Comparison of ENCODE assay signal across 33 cellular contexts in the genomic region with DNA sequence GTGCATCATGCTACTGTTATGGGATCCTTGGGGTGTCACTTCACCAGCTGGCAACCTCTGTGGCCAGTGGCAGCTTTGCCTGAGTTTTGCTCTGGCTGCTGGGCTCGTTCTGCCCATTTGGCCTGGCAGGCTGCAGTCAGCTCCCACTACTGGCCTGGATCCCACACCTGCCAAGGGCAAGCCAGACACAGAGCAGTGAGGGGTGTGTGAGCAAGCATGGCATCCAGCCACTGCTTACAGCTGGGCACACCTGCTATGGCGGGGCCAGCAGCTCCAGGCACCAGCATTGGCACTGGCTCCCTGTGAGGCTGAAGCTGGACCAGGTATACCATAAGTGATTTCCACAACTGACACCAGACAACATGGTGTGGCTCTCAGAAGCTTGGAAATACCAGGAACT.
"Had no signal": no experiment of that assay in that cellular context is flagged by ENCODE, and none has a peak within 500 bp of the region (broad histone marks: within the 10 kb centered on the region; RNA-seq: fewer than 3 reads in every experiment).

No MANE protein-coding gene starts in this region.

- H3K27me3 Mint-ChIP-seq: activated B cell treated with CpG ODN at 0.5 μM for 24 hours; activated CD4-positive, alpha-beta memory T cell treated with anti-CD3 and anti-CD28 coated beads for 36 hours; activated CD8-positive, alpha-beta memory T cell treated with anti-CD3 and anti-CD28 coated beads, Interleukin-2, amount 10 ng/mL, durations not matched to agents 7 days and 5 days; activated naive CD4-positive, alpha-beta T cell treated with anti-CD3 and anti-CD28 coated beads, Interleukin-2, amount 50 U/mL, for 24 hours; activated naive CD8-positive, alpha-beta T cell treated with anti-CD3 and anti-CD28 coated beads for 36 hours; activated naive CD8-positive, alpha-beta T cell treated with anti-CD3 and anti-CD28 coated beads, Interleukin-2, amount 50 U/mL, for 24 hours; T-helper 17 cell had no signal

- ATAC-seq: activated CD4-positive, CD25-positive, alpha-beta regulatory T cell treated with anti-CD3 and anti-CD28 coated beads, Interleukin-2, amount 50 U/mL, for 24 hours; activated CD8-positive, alpha-beta memory T cell treated with anti-CD3 and anti-CD28 coated beads, Interleukin-2, amount 10 ng/mL, durations not matched to agents 7 days and 5 days; activated CD8-positive, alpha-beta T cell treated with anti-CD3 and anti-CD28 coated beads, Interleukin-2, amount 10 ng/mL, durations not matched to agents 7 days and 5 days; activated naive CD8-positive, alpha-beta T cell treated with anti-CD3 and anti-CD28 coated beads, Interleukin-2, amount 50 U/mL, for 24 hours; body of pancreas; esophagus mucosa; T-helper 17 cell had no signal

- H3K9me3 ChIP-seq: adrenal gland, body of pancreas, colonic mucosa had no signal

- H3K4me3 Mint-ChIP-seq: activated B cell treated with CpG ODN at 0.5 μM for 24 hours; activated CD4-positive, alpha-beta memory T cell treated with anti-CD3 and anti-CD28 coated beads for 36 hours; activated CD8-positive, alpha-beta memory T cell treated with anti-CD3 and anti-CD28 coated beads, Interleukin-2, amount 10 ng/mL, durations not matched to agents 7 days and 5 days; activated CD8-positive, alpha-beta T cell treated with anti-CD3 and anti-CD28 coated beads, Interleukin-2, amount 10 ng/mL, durations not matched to agents 7 days and 5 days; activated naive CD4-positive, alpha-beta T cell treated with anti-CD3 and anti-CD28 coated beads for 36 hours; activated naive CD4-positive, alpha-beta T cell treated with anti-CD3 and anti-CD28 coated beads, Interleukin-2, amount 50 U/mL, for 24 hours; activated naive CD8-positive, alpha-beta T cell treated with anti-CD3 and anti-CD28 coated beads for 36 hours; activated naive CD8-positive, alpha-beta T cell treated with anti-CD3 and anti-CD28 coated beads, Interleukin-2, amount 50 U/mL, for 24 hours; activated T-helper 1 cell treated with anti-CD3 and anti-CD28 coated beads, Interleukin-12 subunit alpha, Interleukin-12 subunit beta, Interleukin-2, Interleukin-4 antibody, amounts not matched to agents 30 ng/mL and 10 ng/mL and 1 ng/mL, durations not matched to agents 14 hours and 24 hours and 36 hours; endodermal cell; T-helper 17 cell; T-helper 2 cell treated with Interferon-gamma antibody and Interleukin-4, amounts not matched to agents 5 μg/mL and 100 μg/mL, for 36 hours had no signal

- H3K9me3 Mint-ChIP-seq: activated CD4-positive, alpha-beta memory T cell treated with anti-CD3 and anti-CD28 coated beads for 36 hours; activated naive CD8-positive, alpha-beta T cell treated with anti-CD3 and anti-CD28 coated beads, Interleukin-2, amount 50 U/mL, for 24 hours; activated T-helper 1 cell treated with anti-CD3 and anti-CD28 coated beads, Interleukin-12 subunit alpha, Interleukin-12 subunit beta, Interleukin-2, Interleukin-4 antibody, amounts not matched to agents 30 ng/mL and 10 ng/mL and 1 ng/mL, durations not matched to agents 14 hours and 24 hours and 36 hours; activated T-helper 2 cell treated with anti-CD3 and anti-CD28 coated beads, Interferon-gamma antibody, Interleukin-2, Interleukin-4, amounts not matched to agents 10 μg/mL and 5 μg/mL and 100 μg/mL, durations not matched to agents 14 hours and 24 hours and 36 hours; endodermal cell had no signal

- H3K36me3 ChIP-seq: adrenal gland, colonic mucosa, WERI-Rb-1 had no signal

- H3K27ac ChIP-seq: adrenal gland, body of pancreas, colonic mucosa, dorsolateral prefrontal cortex, WERI-Rb-1 had no signal

- DNase-seq: activated B cell treated with CpG ODN at 0.5 μM for 24 hours; activated CD4-positive, alpha-beta memory T cell treated with anti-CD3 and anti-CD28 coated beads for 36 hours; activated CD4-positive, alpha-beta T cell treated with anti-CD3 and anti-CD28 coated beads for 48 hours; activated CD8-positive, alpha-beta memory T cell treated with anti-CD3 and anti-CD28 coated beads, Interleukin-2, amount 10 ng/mL, durations not matched to agents 7 days and 5 days; activated CD8-positive, alpha-beta memory T cell treated with anti-CD3 and anti-CD28 coated beads, Interleukin-2, amount 50 U/mL, for 4 hours; activated CD8-positive, alpha-beta T cell treated with anti-CD3 and anti-CD28 coated beads, Interleukin-2, amount 10 ng/mL, durations not matched to agents 7 days and 5 days; activated effector memory CD4-positive, alpha-beta T cell treated with anti-CD3 and anti-CD28 coated beads, Interleukin-2, amount 50 U/mL, for 16 hours; activated naive CD4-positive, alpha-beta T cell treated with anti-CD3 and anti-CD28 coated beads for 36 hours; activated naive CD8-positive, alpha-beta T cell treated with anti-CD3 and anti-CD28 coated beads for 36 hours; activated naive CD8-positive, alpha-beta T cell treated with anti-CD3 and anti-CD28 coated beads, Interleukin-2, amount 50 U/mL, for 24 hours; activated T-cell treated with anti-CD3 and anti-CD28 coated beads, Interleukin-2, amount 50 U/mL, for 1 hour; activated T-cell treated with anti-CD3 and anti-CD28 coated beads, Interleukin-2, amount 50 U/mL, for 48 hours; adrenal gland; amygdala; aorta; caudate nucleus; cerebellar nuclear complex; colonic mucosa; dorsolateral prefrontal cortex; effector memory CD4-positive, alpha-beta T cell; endodermal cell; foreskin fibroblast; T-helper 1 cell; T-helper 17 cell; T1000; WERI-Rb-1 had no signal

- H3K4me3 ChIP-seq: adrenal gland, body of pancreas, colonic mucosa, dorsolateral prefrontal cortex had no signal

- H3K27me3 ChIP-seq: adrenal gland, body of pancreas, colonic mucosa, dorsolateral prefrontal cortex had no signal

- H3K27ac Mint-ChIP-seq: activated B cell treated with CpG ODN at 0.5 μM for 24 hours; activated CD4-positive, alpha-beta memory T cell treated with anti-CD3 and anti-CD28 coated beads for 36 hours; activated CD8-positive, alpha-beta memory T cell treated with anti-CD3 and anti-CD28 coated beads, Interleukin-2, amount 10 ng/mL, durations not matched to agents 7 days and 5 days; activated CD8-positive, alpha-beta T cell treated with anti-CD3 and anti-CD28 coated beads, Interleukin-2, amount 10 ng/mL, durations not matched to agents 7 days and 5 days; activated naive CD4-positive, alpha-beta T cell treated with anti-CD3 and anti-CD28 coated beads for 36 hours; activated naive CD4-positive, alpha-beta T cell treated with anti-CD3 and anti-CD28 coated beads, Interleukin-2, amount 50 U/mL, for 24 hours; activated naive CD8-positive, alpha-beta T cell treated with anti-CD3 and anti-CD28 coated beads for 36 hours; activated naive CD8-positive, alpha-beta T cell treated with anti-CD3 and anti-CD28 coated beads, Interleukin-2, amount 50 U/mL, for 24 hours; activated T-helper 1 cell treated with anti-CD3 and anti-CD28 coated beads, Interleukin-12 subunit alpha, Interleukin-12 subunit beta, Interleukin-2, Interleukin-4 antibody, amounts not matched to agents 30 ng/mL and 10 ng/mL and 1 ng/mL, durations not matched to agents 14 hours and 24 hours and 36 hours; activated T-helper 2 cell treated with anti-CD3 and anti-CD28 coated beads, Interferon-gamma antibody, Interleukin-2, Interleukin-4, amounts not matched to agents 10 μg/mL and 5 μg/mL and 100 μg/mL, durations not matched to agents 14 hours and 24 hours and 36 hours; endodermal cell; T-helper 17 cell; T-helper 2 cell treated with Interferon-gamma antibody and Interleukin-4, amounts not matched to agents 5 μg/mL and 100 μg/mL, for 36 hours had no signal

- H3K4me1 Mint-ChIP-seq: activated B cell treated with CpG ODN at 0.5 μM for 24 hours; activated CD8-positive, alpha-beta memory T cell treated with anti-CD3 and anti-CD28 coated beads, Interleukin-2, amount 10 ng/mL, durations not matched to agents 7 days and 5 days; activated naive CD4-positive, alpha-beta T cell treated with anti-CD3 and anti-CD28 coated beads, Interleukin-2, amount 50 U/mL, for 24 hours; activated naive CD8-positive, alpha-beta T cell treated with anti-CD3 and anti-CD28 coated beads for 36 hours; activated naive CD8-positive, alpha-beta T cell treated with anti-CD3 and anti-CD28 coated beads, Interleukin-2, amount 50 U/mL, for 24 hours; endodermal cell; T-helper 17 cell had no signal

- H3K4me1 ChIP-seq: adrenal gland, body of pancreas, colonic mucosa had no signal
